Comparison of ENCODE assay signal across 8 cellular contexts in the genomic region with DNA sequence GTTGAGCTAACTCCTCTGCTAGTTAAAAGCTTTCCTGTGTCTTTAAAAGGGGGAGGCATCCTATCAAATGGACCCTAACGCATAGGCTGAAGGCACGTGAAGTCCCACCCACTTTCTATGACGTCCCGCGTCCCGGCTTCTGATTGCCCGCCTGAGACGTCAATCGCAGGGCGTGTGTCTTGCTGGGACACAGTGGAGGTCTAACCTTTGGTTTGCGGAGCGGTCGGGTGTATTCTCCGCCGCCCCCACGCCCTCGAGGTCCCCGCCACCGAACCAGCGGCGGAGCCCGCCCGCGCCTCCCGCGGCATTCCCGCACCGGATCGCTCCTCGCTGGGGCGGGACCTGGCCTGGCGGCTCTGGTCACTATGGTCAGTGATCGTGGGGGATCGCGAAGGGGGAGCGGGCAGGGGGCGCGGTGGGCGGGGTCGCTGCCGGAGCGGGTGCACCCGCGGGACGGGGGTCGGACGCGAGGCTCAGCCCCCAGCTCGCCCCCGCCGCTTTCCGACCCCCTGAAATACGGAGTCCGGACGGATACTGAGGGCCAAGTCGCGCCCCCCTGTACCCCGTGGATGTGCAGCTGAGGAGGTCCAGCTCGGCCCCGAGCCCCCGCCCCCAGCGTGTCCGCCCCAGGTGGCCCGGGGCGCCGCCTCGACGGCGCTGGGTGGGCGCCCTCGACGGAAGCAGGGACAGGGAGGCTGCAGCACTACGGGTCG. TPM values are rescaled to one million over a fixed set of nuclear protein-coding genes. Genes with fewer than 3 reads are reported as not detected.
A peak's percentile ranks its signal among the peaks of the same experiment; 100 is the strongest.
DNase-seq lines count a peak whose midpoint lies in the region; ATAC-seq and TF ChIP-seq lines count a peak whose summit lies in the region.

TSS of gene OTUB2 (plus strand) at position 168 of the 713 bp plus-strand sequence. CDS start at position 366, 198 bp downstream.

- peak; percentile 99 for ATAC-seq in GM19463 (IDR thresholded peaks at IDR 0.05; ENCODE audit: unreplicated experiment)
- peak; percentile 96 for ATAC-seq in activated CD8-positive, alpha-beta T cell treated with anti-CD3 and anti-CD28 coated beads for 36 hours
- peak; percentile 97 to 99 for ATAC-seq in lower lobe of right lung

- H3K9me3 ChIP-seq in lower lobe of right lung: no peaks in the 10 kb centered on the region

- H3K36me3 ChIP-seq in lower lobe of right lung: no peaks in the 10 kb centered on the region

- peaks cover 2 to 12% (median 3%) of the 10 kb centered on the region in 3 donors for H3K27me3 Mint-ChIP-seq in CD14-positive monocyte (ENCODE audit: low read depth in 3 of 3)
- peaks cover 1% of the 10 kb centered on the region for H3K27me3 Mint-ChIP-seq in activated CD8-positive, alpha-beta T cell treated with anti-CD3 and anti-CD28 coated beads for 36 hours

- peaks cover 45% of the 10 kb centered on the region for H3K4me1 Mint-ChIP-seq in CD14-positive monocyte
- peaks cover 40% of the 10 kb centered on the region for H3K4me1 Mint-ChIP-seq in activated CD8-positive, alpha-beta T cell treated with anti-CD3 and anti-CD28 coated beads for 36 hours (ENCODE audit: low read depth)

- no peak within 1 kb of the TSS for H3K27ac ChIP-seq in lower lobe of right lung

- H3K27ac Mint-ChIP-seq in CD14-positive monocyte: peak within 1 kb of the TSS in 2 of 7 donors; percentile 62 to 73
- no peak within 1 kb of the TSS for H3K27ac Mint-ChIP-seq in activated CD8-positive, alpha-beta T cell treated with anti-CD3 and anti-CD28 coated beads for 36 hours

- peak within 1 kb of the TSS; percentile 69 to 81 for H3K4me3 Mint-ChIP-seq in CD14-positive monocyte
- peak within 1 kb of the TSS; percentile 42 for H3K4me3 Mint-ChIP-seq in activated CD8-positive, alpha-beta T cell treated with anti-CD3 and anti-CD28 coated beads for 36 hours

- POLR2A ChIA-PET in activated CD8-positive, alpha-beta T cell treated with anti-CD3 and anti-CD28 coated beads for 36 hours (lab: Charles Lee): interaction anchor here (0.7 to 1.5 kb wide), 8 partner anchors 9 to 90 kb away, joined by 3 to 5 read pairs (median 3); partner anchors contain the start of genes DDX24 and IFI27L1

- H3K27me3 ChIP-seq in lower lobe of right lung (ENCODE audit: low read depth): no peaks in the 10 kb centered on the region

- CTCF ChIA-PET in activated CD8-positive, alpha-beta T cell treated with anti-CD3 and anti-CD28 coated beads for 36 hours (lab: Charles Lee): interaction anchor here (0.7 to 2.9 kb wide), 7 partner anchors 10 to 110 kb away, joined by 3 to 19 read pairs (median 6); no protein-coding TSS in a partner anchor

- H3K4me1 ChIP-seq in lower lobe of right lung: peaks cover 12% of the 10 kb centered on the region

- H3K36me3 Mint-ChIP-seq in CD14-positive monocyte: no peaks in the 10 kb centered on the region
- H3K36me3 Mint-ChIP-seq in activated CD8-positive, alpha-beta T cell treated with anti-CD3 and anti-CD28 coated beads for 36 hours (ENCODE audit: low read depth): no peaks in the 10 kb centered on the region

- H3K4me3 ChIP-seq in lower lobe of right lung: peak within 1 kb of the TSS; percentile 76

- intact Hi-C loops in CD14-positive monocyte (cut with micrococcal nuclease): loop anchor here in 1 of 2 donors (5.0 kb wide), 2 partner anchors 56 to 106 kb away; partner anchors contain the start of genes DDX24 and IFI27L1
- intact Hi-C loops in activated CD8-positive, alpha-beta T cell treated with anti-CD3 and anti-CD28 coated beads for 36 hours (cut with micrococcal nuclease): no loop called here
- intact Hi-C loops in lower lobe of right lung (cut with DNase I): no loop called here

- DNase-seq in CD14-positive monocyte (ENCODE audit: low spot score): peak; percentile 96
- peak; percentile 99 for DNase-seq in HK-2 (ENCODE audit: unreplicated experiment)
- DNase-seq in NCI-H82 treated with DMSO at 0.1 percent for 48 hours (lab: John Stamatoyannopoulos, UW; ENCODE audit: unreplicated experiment): peak; percentile 87
- DNase-seq in activated CD8-positive, alpha-beta T cell treated with anti-CD3 and anti-CD28 coated beads for 36 hours: peak; percentile 98
- peak; percentile 92 for DNase-seq in effector CD4-positive, alpha-beta T cell
- DNase-seq in lower lobe of right lung: peak; percentile 97
- peak; percentile 93 to 94 for DNase-seq in stimulated activated CD4-positive, alpha-beta T cell treated with anti-CD3 and anti-CD28 coated beads, Interleukin-4, amount 100 ng/mL, for 48 hours (ENCODE audit: low read depth in 2 of 2)

- no peaks in the 10 kb centered on the region for H3K9me3 Mint-ChIP-seq in CD14-positive monocyte
- no peaks in the 10 kb centered on the region for H3K9me3 Mint-ChIP-seq in activated CD8-positive, alpha-beta T cell treated with anti-CD3 and anti-CD28 coated beads for 36 hours

- no peak for TF ChIP-seq CTCF in CD14-positive monocyte (IDR thresholded peaks at IDR 0.05)
- TF ChIP-seq CTCF in activated CD8-positive, alpha-beta T cell treated with anti-CD3 and anti-CD28 coated beads for 36 hours (IDR thresholded peaks at IDR 0.05): no peak
- TF ChIP-seq CTCF in lower lobe of right lung (IDR thresholded peaks at IDR 0.05): no peak

RNA-seq across cellular contexts. Expression of gene OTUB2, which starts in this region (rescaled TPM):
- under 1 TPM; 0.28 to 0.95 TPM for polyA plus RNA-seq in CD14-positive monocyte
- total RNA-seq in activated CD8-positive, alpha-beta T cell treated with anti-CD3 and anti-CD28 coated beads for 36 hours: under 1 TPM; 0.25 to 0.29 TPM
- 1.9 TPM for total RNA-seq in lower lobe of right lung

Comparison
In these comparisons a context has a peak if more than half of its experiments do, and no peak if none do; other contexts are left out.
1. Peak in DNase-seq in CD14-positive monocyte; RNA of the gene not detected or under 1 TPM.
2. Peak in DNase-seq and ATAC-seq in activated CD8-positive, alpha-beta T cell treated with anti-CD3 and anti-CD28 coated beads for 36 hours; RNA of the gene not detected or under 1 TPM.